Comparison of ENCODE assay signal across 27 cellular contexts in the genomic region with DNA sequence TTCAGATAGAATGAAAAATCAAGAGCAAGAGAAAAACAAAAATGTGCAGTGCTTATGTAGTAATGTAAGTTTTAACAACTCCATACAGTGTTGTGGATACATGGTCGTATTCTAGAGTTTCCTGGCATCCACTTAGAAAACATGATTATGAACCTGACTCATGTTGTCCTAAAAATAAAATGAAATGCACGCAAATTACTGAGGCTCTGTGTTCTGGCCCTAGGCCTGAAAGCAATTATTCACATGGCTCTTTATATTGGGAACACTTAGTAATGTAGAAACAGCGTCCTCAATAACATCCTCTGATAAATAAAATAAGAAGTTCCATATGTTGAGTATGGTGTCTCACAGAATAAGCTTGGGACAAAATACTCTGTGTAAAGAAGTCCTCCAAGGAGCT.
DNase-seq lines count a peak whose midpoint lies in the region; TF ChIP-seq lines count a peak whose summit lies in the region.
"Had no signal": no experiment of that assay in that cellular context is flagged by ENCODE, and none has a peak within 500 bp of the region (broad histone marks: within the 10 kb centered on the region; RNA-seq: fewer than 3 reads in every experiment).

No MANE protein-coding gene starts in this region.

- in situ Hi-C loops in astrocyte of the spinal cord (cut with HindIII; ENCODE audit: low sequenced_read_pairs): no loop called here

- H4K20me1 ChIP-seq in hepatocyte (ENCODE audit: insufficient read depth, poor library complexity, severe bottlenecking): no peaks in the 10 kb centered on the region

- H3K4me2 ChIP-seq in hepatocyte: no peak overlapping the region
- H3K4me2 ChIP-seq: KMS-11, smooth muscle cell had no signal

- H3K9me2 ChIP-seq in hepatocyte (replicated peaks; ENCODE audit: insufficient read depth): no peaks in the 10 kb centered on the region

- H3K79me2 ChIP-seq in hepatocyte: no peaks in the 10 kb centered on the region

- CTCF ChIA-PET in A673 (lab: Charles Lee): no interaction called here

- H3K9me3 ChIP-seq in hepatocyte (ENCODE audit: low read depth): no peaks in the 10 kb centered on the region
- H3K9me3 ChIP-seq in A673 (ENCODE audit: low read depth, low read length, poor library complexity, severe bottlenecking): no peaks in the 10 kb centered on the region
- H3K9me3 ChIP-seq: gastroesophageal sphincter, neutrophil, testis, vagina had no signal

- no peaks in the 10 kb centered on the region for H3K4me1 ChIP-seq in hepatocyte (ENCODE audit: insufficient read depth)
- no peaks in the 10 kb centered on the region for H3K4me1 ChIP-seq in A673 (ENCODE audit: insufficient read depth, low read length, poor library complexity, severe bottlenecking)
- H3K4me1 ChIP-seq: breast epithelium, gastroesophageal sphincter, testis, vagina had no signal

- TF ChIP-seq CTCF in astrocyte of the spinal cord (IDR thresholded peaks at IDR 0.05; ENCODE audit: low read depth, low read length): no peak
- no peak for TF ChIP-seq CTCF in hepatocyte (IDR thresholded peaks at IDR 0.05; ENCODE audit: poor library complexity)
- no peak for TF ChIP-seq CTCF in A673 (conservative IDR thresholded peaks at IDR 0.05; ENCODE audit: low read depth, low read length)
- no peak for TF ChIP-seq CTCF in dorsolateral prefrontal cortex (IDR thresholded peaks at IDR 0.05 in 54 of 56, conservative IDR thresholded peaks at IDR 0.05 in 2 of 56; ENCODE audit: low read depth in 1 of 56, partially characterized antibody in 56 of 56)

- no TSS peak for BruUV-seq in A673 (replicated peaks; lab: Mats Ljungman, UMichigan)

- WGBS in hepatocyte (ENCODE audit: low lambda C conversion rate, missing lambda C conversion rate): 62% methylated on average over 3 of the region's 3 CpGs

- POLR2A ChIA-PET in A673 (lab: Charles Lee; ENCODE audit: low non-redundant PET): interaction anchor here (0.6 kb wide), 1 partner anchor 11 kb away, joined by 5 read pairs; no protein-coding TSS in a partner anchor

- H3K4me3 ChIP-seq in astrocyte of the spinal cord (ENCODE audit: low read depth, low read length) (no peak overlapping the region), hepatocyte (no peak overlapping the region), A673 (ENCODE audit: low read depth, low read length, poor library complexity, severe bottlenecking) (no peak overlapping the region), dorsolateral prefrontal cortex (no peak overlapping the region)
- H3K4me3 ChIP-seq: breast epithelium, coronary artery, gastroesophageal sphincter, lung, smooth muscle cell, testis, vagina had no signal

- H3K27me3 ChIP-seq in hepatocyte: no peaks in the 10 kb centered on the region
- H3K27me3 ChIP-seq in A673 (replicated peaks; ENCODE audit: insufficient read depth, low read depth, low read length, poor library complexity): peaks cover 5% of the 10 kb centered on the region
- no peaks in the 10 kb centered on the region for H3K27me3 ChIP-seq in dorsolateral prefrontal cortex
- H3K27me3 ChIP-seq: breast epithelium, gastroesophageal sphincter, neutrophil, testis, vagina had no signal

- DNase-seq in AG20443 (ENCODE audit: low spot score): peak; percentile 27
- peak; percentile 4 for DNase-seq in LHCN-M2 (ENCODE audit: low read depth)
- DNase-seq in astrocyte of the spinal cord (ENCODE audit: low read depth, low spot score): peak; percentile 47
- peak; percentile 5 for DNase-seq in hepatocyte (ENCODE audit: low spot score)
- no peak for DNase-seq in A673 (ENCODE audit: low spot score)
- DNase-seq in NCI-H226: no peak
- DNase-seq in dorsolateral prefrontal cortex: no peak
- no peak for DNase-seq in NCI-H2196 (lab: John Stamatoyannopoulos, UW; ENCODE audit: unreplicated experiment)
- DNase-seq: activated CD4-positive, alpha-beta T cell treated with anti-CD3 and anti-CD28 coated beads for 4 hours; activated naive CD8-positive, alpha-beta T cell treated with anti-CD3 and anti-CD28 coated beads, Interleukin-2, amount 10 ng/mL, durations not matched to agents 7 days and 5 days; CD4-positive, alpha-beta T cell; DMS 273 treated with DMSO at 0.1 percent for 48 hours; NCI-H1092; NCI-H1930; NCI-H345; PC-3; SHP77 treated with DMSO at 0.1 percent for 48 hours; T-helper 1 cell; testis had no signal

- H3K27ac ChIP-seq in hepatocyte (peak overlapping the region; percentile 39), A673 (ENCODE audit: low read depth, low read length, poor library complexity, severe bottlenecking) (no peak overlapping the region), dorsolateral prefrontal cortex (no peak overlapping the region)
- H3K27ac ChIP-seq: breast epithelium, coronary artery, gastroesophageal sphincter, KMS-11, neutrophil, testis, vagina had no signal

- H2AFZ ChIP-seq in hepatocyte: no peak overlapping the region

- intact Hi-C loops in A673 (cut with micrococcal nuclease; ENCODE audit: unreplicated experiment): no loop called here
- intact Hi-C loops in dorsolateral prefrontal cortex (cut with DNase I): no loop called here

- no peaks in the 10 kb centered on the region for H3K36me3 ChIP-seq in hepatocyte (replicated peaks; ENCODE audit: insufficient read depth, low read depth)
- no peaks in the 10 kb centered on the region for H3K36me3 ChIP-seq in A673 (ENCODE audit: insufficient read depth, low read length, poor library complexity, severe bottlenecking)
- H3K36me3 ChIP-seq: breast epithelium, gastroesophageal sphincter, neutrophil, vagina had no signal

Comparison
In these comparisons a context has a peak if more than half of its experiments do, and no peak if none do; other contexts are left out.
1. DNase-seq: peak in AG20443 (single experiment), LHCN-M2 (single experiment), astrocyte of the spinal cord (single experiment) and hepatocyte (single experiment); none in A673 (single experiment), NCI-H226 (single experiment), dorsolateral prefrontal cortex (0 of 10) and NCI-H2196 (single experiment).